In genomic region chr9:133993635-133994253, GRCh38 we compare ENCODE assay signal across 8 cellular contexts. TPM values are rescaled to one million over a fixed set of nuclear protein-coding genes. Genes with fewer than 3 reads are reported as not detected.
DNase-seq lines count a peak whose midpoint lies in the region; ATAC-seq and TF ChIP-seq lines count a peak whose summit lies in the region.

No MANE protein-coding gene starts in this region.

- H3K9me2 ChIP-seq in OCI-LY1 (ENCODE audit: low read depth, low read length) (no peaks in the 10 kb centered on the region), neural cell (ENCODE audit: insufficient read depth, low read length) (no peaks in the 10 kb centered on the region)

- H3K4me3 ChIP-seq in BLaER1 (peak overlapping the region; percentile 94), OCI-LY1 (ENCODE audit: low read depth, low read length, poor library complexity, severe bottlenecking) (peak overlapping the region; percentile 62), ectodermal cell (ENCODE audit: insufficient read depth, low read depth, low read length) (peak overlapping the region; percentile 80), neural cell (ENCODE audit: low read length) (peak overlapping the region; percentile 73)

- no peak for DNase-seq in SKM-1 (lab: John Stamatoyannopoulos, UW; ENCODE audit: unreplicated experiment)
- DNase-seq in SHP77 (lab: John Stamatoyannopoulos, UW) = no peak
- DNase-seq in NCI-H1694 (lab: John Stamatoyannopoulos, UW) = no peak

- no peak for TF ChIP-seq RAD21 in neural cell (conservative IDR thresholded peaks at IDR 0.05)

- H3K79me2 ChIP-seq in OCI-LY1 (ENCODE audit: insufficient read depth, low read length) (no peaks in the 10 kb centered on the region), neural cell (replicated peaks; ENCODE audit: insufficient read depth, low read length) (peaks cover 19% of the 10 kb centered on the region)

- WGBS in ectodermal cell, 2 experiments = 80 to 82% methylated on average over 16 of the region's 16 CpGs

- no peak for ATAC-seq in HG03280 (IDR thresholded peaks at IDR 0.05; ENCODE audit: unreplicated experiment)

- H3K27ac ChIP-seq in BLaER1 = no peak overlapping the region
- H3K27ac ChIP-seq in OCI-LY1 (ENCODE audit: low read depth, low read length, poor library complexity, severe bottlenecking) = no peak overlapping the region
- H3K27ac ChIP-seq in ectodermal cell (ENCODE audit: insufficient read depth, low read depth, low read length, poor library complexity, severe bottlenecking) = no peak overlapping the region
- no peak overlapping the region for H3K27ac ChIP-seq in neural cell (ENCODE audit: low read length)

- H3K4me2 ChIP-seq in BLaER1 (peak overlapping the region; percentile 100), OCI-LY1 (ENCODE audit: low read length) (peak overlapping the region; percentile 73), neural cell (ENCODE audit: low read length) (no peak overlapping the region)

- H3K4me1 ChIP-seq in BLaER1 (peaks cover 48% of the 10 kb centered on the region), OCI-LY1 (ENCODE audit: insufficient read depth, low read length, severe bottlenecking) (peaks cover 6% of the 10 kb centered on the region), ectodermal cell (ENCODE audit: control insufficient read depth, insufficient read depth, low read length) (peaks cover 17% of the 10 kb centered on the region)

- TF ChIP-seq EP300 in neural cell (conservative IDR thresholded peaks at IDR 0.05; ENCODE audit: poor library complexity, severe bottlenecking) = no peak

- peak overlapping the region; percentile 92; the same call in 1 of the 2 replicates for H3K9ac ChIP-seq in BLaER1
- H3K9ac ChIP-seq in OCI-LY1 (ENCODE audit: low read length) = no peak overlapping the region; the same call in 1 of the 2 replicates
- peak overlapping the region; percentile 77 for H3K9ac ChIP-seq in neural cell (ENCODE audit: low read length)

- H3K9me3 ChIP-seq in BLaER1 (no peaks in the 10 kb centered on the region), OCI-LY1 (ENCODE audit: low read length) (no peaks in the 10 kb centered on the region), ectodermal cell (ENCODE audit: control insufficient read depth, low read length) (no peaks in the 10 kb centered on the region), neural cell (ENCODE audit: low read length) (no peaks in the 10 kb centered on the region)

- no peak overlapping the region for H2AFZ ChIP-seq in OCI-LY1 (ENCODE audit: low read length)
- H2AFZ ChIP-seq in neural cell (ENCODE audit: low read depth, low read length) = no peak overlapping the region

- H3F3A ChIP-seq in OCI-LY1 (ENCODE audit: insufficient read depth, low read length) (no peaks in the 10 kb centered on the region), neural cell (ENCODE audit: insufficient read depth, low read length, poor library complexity, severe bottlenecking) (no peaks in the 10 kb centered on the region)

- H3K27me3 ChIP-seq in BLaER1 (no peaks in the 10 kb centered on the region), OCI-LY1 (ENCODE audit: insufficient read depth, low read length) (no peaks in the 10 kb centered on the region), ectodermal cell (ENCODE audit: control insufficient read depth, insufficient read depth, low read length, poor library complexity, severe bottlenecking) (no peaks in the 10 kb centered on the region), neural cell (ENCODE audit: insufficient read depth, low read depth, low read length) (no peaks in the 10 kb centered on the region)

- H4K20me1 ChIP-seq in BLaER1 (peaks cover 41% of the 10 kb centered on the region), OCI-LY1 (ENCODE audit: insufficient read depth, low read length) (no peaks in the 10 kb centered on the region), neural cell (ENCODE audit: insufficient read depth) (no peaks in the 10 kb centered on the region)

- TF ChIP-seq CTCF in OCI-LY1 (IDR thresholded peaks at IDR 0.05; ENCODE audit: low read length) = no peak
- no peak for TF ChIP-seq CTCF in neural cell (IDR thresholded peaks at IDR 0.05; ENCODE audit: poor library complexity, severe bottlenecking)

- H3K36me3 ChIP-seq in BLaER1 = no peaks in the 10 kb centered on the region
- no peaks in the 10 kb centered on the region for H3K36me3 ChIP-seq in OCI-LY1 (ENCODE audit: insufficient read depth, low read length)
- no peaks in the 10 kb centered on the region for H3K36me3 ChIP-seq in ectodermal cell (ENCODE audit: control insufficient read depth, insufficient read depth, low read length)
- H3K36me3 ChIP-seq in neural cell (ENCODE audit: insufficient read depth, low read length) = no peaks in the 10 kb centered on the region

TF ChIP-seq in neural cell, 6 proteins besides CTCF, POLR2A, EP300 and RAD21:
- TF ChIP-seq SMC3 (conservative IDR thresholded peaks at IDR 0.05; ENCODE audit: poor library complexity) (no peak), EZH2 (IDR thresholded peaks at IDR 0.05; ENCODE audit: borderline replicate concordance, insufficient read depth, low read length, poor library complexity, severe bottlenecking) (no peak), MXI1 (conservative IDR thresholded peaks at IDR 0.05; ENCODE audit: poor library complexity, severe bottlenecking) (no peak), TAF1 (IDR thresholded peaks at IDR 0.05; ENCODE audit: low read depth) (no peak), POLR2AphosphoS5 (IDR thresholded peaks at IDR 0.05) (no peak), REST (IDR thresholded peaks at IDR 0.05; ENCODE audit: borderline replicate concordance) (no peak)

RNA-seq across cellular contexts. Expression of gene VAV2, which starts 1.6 kb away (rescaled TPM):
- 31.2 TPM for polyA plus RNA-seq in ectodermal cell (2013, experiment 1 of 4)
- polyA plus RNA-seq in ectodermal cell (2013, experiment 2 of 4) = 33.5 TPM
- polyA plus RNA-seq in ectodermal cell (2013, experiment 3 of 4) = 22.5 TPM
- polyA plus RNA-seq in ectodermal cell (2013, experiment 4 of 4) = 26.0 TPM
- polyA plus RNA-seq in neural cell = 35.2 and 41.1 TPM in 2 replicates
- 33.7 and 34.1 TPM in 2 replicates for polyA minus RNA-seq in neural cell

RNA-seq across cellular contexts. Expression of gene BRD3OS, which starts 31.5 kb away (rescaled TPM):
- polyA plus RNA-seq in ectodermal cell (2013, experiment 1 of 4) = 35.3 TPM
- 35.6 TPM for polyA plus RNA-seq in ectodermal cell (2013, experiment 2 of 4)
- polyA plus RNA-seq in ectodermal cell (2013, experiment 3 of 4) = 28.0 TPM
- 30.0 TPM for polyA plus RNA-seq in ectodermal cell (2013, experiment 4 of 4)
- polyA plus RNA-seq in neural cell = 49.5 and 55.7 TPM in 2 replicates
- 36.0 and 38.0 TPM in 2 replicates for polyA minus RNA-seq in neural cell
